ENCODE assay signal across 2 cellular contexts in the genomic region with DNA sequence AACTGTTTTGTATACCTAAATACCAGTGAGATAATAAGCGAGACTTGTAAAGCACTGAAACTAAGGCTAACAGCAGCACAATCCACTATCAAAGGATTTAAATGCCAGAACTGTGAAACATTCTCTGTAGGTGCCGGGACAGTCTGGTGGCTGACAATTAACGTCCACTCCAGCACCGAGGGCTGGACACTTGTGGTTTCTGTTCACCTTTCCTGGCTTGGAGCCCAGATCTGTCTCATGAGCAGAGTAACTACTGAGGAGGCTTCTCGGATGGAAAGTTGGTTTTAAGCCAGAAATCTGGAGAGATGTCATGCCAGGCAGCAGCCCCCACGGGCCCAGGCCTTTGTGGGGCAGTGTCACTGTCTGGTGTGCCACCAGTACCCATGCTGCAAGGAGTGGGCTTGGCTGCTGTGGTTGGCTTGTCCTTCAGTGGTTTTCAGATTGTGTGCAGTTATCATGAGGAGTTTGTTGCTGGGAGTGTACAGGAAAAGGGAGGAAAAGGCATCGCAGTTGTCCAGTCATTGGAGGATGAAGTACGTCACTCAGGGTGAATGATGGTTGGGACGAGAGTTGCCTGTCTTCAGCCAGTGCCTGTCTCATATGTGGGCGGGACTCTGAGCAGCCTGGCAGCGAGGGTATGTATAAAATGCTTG.
TF ChIP-seq lines count a peak whose summit lies in the region.

No MANE protein-coding gene starts in this region.

TF ChIP-seq in K562, 482 proteins besides CTCF, POLR2A, EP300 and RAD21 (continues in another document):
- TF ChIP-seq SMARCA5 (IDR thresholded peaks at IDR 0.05) (no peak), ZNF644 (tag; IDR thresholded peaks at IDR 0.05; ENCODE audit: low read depth) (no peak), CEBPG (CRISPR knock-in tag; IDR thresholded peaks at IDR 0.05) (no peak), CEBPG (tag; conservative IDR thresholded peaks at IDR 0.05 in 1 of 2, IDR thresholded peaks at IDR 0.05 in 1 of 2) (no peak), ZZZ3 (IDR thresholded peaks at IDR 0.05) (no peak), CTBP1 (IDR thresholded peaks at IDR 0.05; ENCODE audit: borderline replicate concordance) (peak; percentile 44; the same call in 1 of the 2 replicates), GABPA (tag; conservative IDR thresholded peaks at IDR 0.05; ENCODE audit: low read depth) (no peak), IFI16 (CRISPR knock-in tag; IDR thresholded peaks at IDR 0.05) (no peak), ZKSCAN1 (IDR thresholded peaks at IDR 0.05; ENCODE audit: low read depth, low read length) (no peak), BCLAF1 (IDR thresholded peaks at IDR 0.05; ENCODE audit: borderline replicate concordance in 1 of 2, control insufficient read depth in 1 of 2, low read depth in 2 of 2, low read length in 1 of 2) (no peak), ADNP (tag; IDR thresholded peaks at IDR 0.05) (no peak), ZNF696 (CRISPR knock-in tag; conservative IDR thresholded peaks at IDR 0.05) (no peak), LCOR (CRISPR knock-in tag; IDR thresholded peaks at IDR 0.05) (no peak), L3MBTL2 (IDR thresholded peaks at IDR 0.05) (no peak), PHTF2 (CRISPR knock-in tag; IDR thresholded peaks at IDR 0.05) (no peak), NFIC (IDR thresholded peaks at IDR 0.05) (peak; percentile 58), CC2D1A (IDR thresholded peaks at IDR 0.05) (no peak), SREBF1 (IDR thresholded peaks at IDR 0.05; ENCODE audit: borderline replicate concordance, low read depth, low read length) (no peak), KHSRP (IDR thresholded peaks at IDR 0.05) (no peak), ID3 (CRISPR knock-in tag; IDR thresholded peaks at IDR 0.05) (no peak), ID3 (tag; IDR thresholded peaks at IDR 0.05) (no peak), HCFC1 (IDR thresholded peaks at IDR 0.05; ENCODE audit: low read depth, low read length) (no peak), KLF1 (tag; IDR thresholded peaks at IDR 0.05) (no peak), FOXM1 (IDR thresholded peaks at IDR 0.05; ENCODE audit: low read depth) (no peak), FOXM1 (CRISPR knock-in tag; IDR thresholded peaks at IDR 0.05; ENCODE audit: low read depth) (no peak), ATF3 (IDR thresholded peaks at IDR 0.05) (no peak), ATF3 (CRISPR knock-in tag; conservative IDR thresholded peaks at IDR 0.05) (no peak), ERF (CRISPR knock-in tag; IDR thresholded peaks at IDR 0.05) (no peak)
- TF ChIP-seq, protein P1, sequence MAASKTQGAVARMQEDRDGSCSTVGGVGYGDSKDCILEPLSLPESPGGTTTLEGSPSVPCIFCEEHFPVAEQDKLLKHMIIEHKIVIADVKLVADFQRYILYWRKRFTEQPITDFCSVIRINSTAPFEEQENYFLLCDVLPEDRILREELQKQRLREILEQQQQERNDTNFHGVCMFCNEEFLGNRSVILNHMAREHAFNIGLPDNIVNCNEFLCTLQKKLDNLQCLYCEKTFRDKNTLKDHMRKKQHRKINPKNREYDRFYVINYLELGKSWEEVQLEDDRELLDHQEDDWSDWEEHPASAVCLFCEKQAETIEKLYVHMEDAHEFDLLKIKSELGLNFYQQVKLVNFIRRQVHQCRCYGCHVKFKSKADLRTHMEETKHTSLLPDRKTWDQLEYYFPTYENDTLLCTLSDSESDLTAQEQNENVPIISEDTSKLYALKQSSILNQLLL (CRISPR knock-in tag; IDR thresholded peaks at IDR 0.05; ENCODE audit: borderline replicate concordance) = no peak
- TF ChIP-seq, protein P2, sequence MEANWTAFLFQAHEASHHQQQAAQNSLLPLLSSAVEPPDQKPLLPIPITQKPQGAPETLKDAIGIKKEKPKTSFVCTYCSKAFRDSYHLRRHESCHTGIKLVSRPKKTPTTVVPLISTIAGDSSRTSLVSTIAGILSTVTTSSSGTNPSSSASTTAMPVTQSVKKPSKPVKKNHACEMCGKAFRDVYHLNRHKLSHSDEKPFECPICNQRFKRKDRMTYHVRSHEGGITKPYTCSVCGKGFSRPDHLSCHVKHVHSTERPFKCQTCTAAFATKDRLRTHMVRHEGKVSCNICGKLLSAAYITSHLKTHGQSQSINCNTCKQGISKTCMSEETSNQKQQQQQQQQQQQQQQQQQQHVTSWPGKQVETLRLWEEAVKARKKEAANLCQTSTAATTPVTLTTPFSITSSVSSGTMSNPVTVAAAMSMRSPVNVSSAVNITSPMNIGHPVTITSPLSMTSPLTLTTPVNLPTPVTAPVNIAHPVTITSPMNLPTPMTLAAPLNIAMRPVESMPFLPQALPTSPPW (CRISPR knock-in tag; IDR thresholded peaks at IDR 0.05) = no peak

TF ChIP-seq in HepG2, 621 proteins besides CTCF, POLR2A, EP300 and RAD21:
- no peak for TF ChIP-seq CREB1 (IDR thresholded peaks at IDR 0.05)
- TF ChIP-seq CREB1 (CRISPR knock-in tag; IDR thresholded peaks at IDR 0.05) = no peak
- no peak for TF ChIP-seq ZNF280D (CRISPR knock-in tag; IDR thresholded peaks at IDR 0.05)
- TF ChIP-seq GMEB2 (CRISPR knock-in tag; IDR thresholded peaks at IDR 0.05; ENCODE audit: low read depth) = no peak
- TF ChIP-seq RBM22 (optimal IDR thresholded peaks at IDR 0.05; ENCODE audit: low read length) = peak; percentile 16
- no peak for TF ChIP-seq BCL6 (CRISPR knock-in tag; IDR thresholded peaks at IDR 0.05)
- TF ChIP-seq KLF13 (CRISPR knock-in tag; IDR thresholded peaks at IDR 0.05) = no peak
